In the genomic region with DNA sequence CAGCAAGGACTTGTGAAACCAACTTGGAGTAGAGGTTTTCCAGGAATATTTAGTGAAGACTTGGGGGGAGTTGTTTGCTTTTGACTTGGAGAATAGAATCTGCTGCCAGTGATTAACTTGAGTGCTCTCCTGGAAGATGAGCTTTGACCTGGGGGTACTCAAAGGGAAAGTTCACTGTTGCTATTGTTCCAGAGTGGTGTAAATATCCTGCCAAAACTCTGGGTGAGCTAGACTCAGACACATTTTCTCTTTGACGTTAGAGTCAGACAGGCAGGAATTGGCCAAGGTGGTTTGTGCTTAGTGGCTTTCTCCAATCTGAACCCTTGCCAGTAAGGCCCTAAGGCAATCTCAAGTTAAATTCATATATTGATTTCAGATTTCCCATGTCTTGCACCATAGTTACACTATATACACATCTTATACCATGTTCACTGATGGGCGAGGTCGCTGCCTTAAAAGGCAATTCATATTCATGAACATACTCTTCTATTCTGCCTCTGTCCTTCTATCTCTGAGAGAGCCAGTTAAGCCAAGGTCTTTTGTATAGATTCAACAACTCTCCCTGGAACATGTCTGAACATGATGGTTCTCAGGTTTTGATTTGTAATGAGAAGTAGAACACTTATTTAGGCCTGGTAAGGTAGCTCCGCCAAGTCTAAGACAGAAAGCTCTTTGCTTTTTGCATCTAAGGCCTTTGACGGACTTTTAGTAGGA, we compare ENCODE assay signal across 24 cellular contexts.
DNase-seq lines count a peak whose midpoint lies in the region; ATAC-seq, FAIRE-seq and TF ChIP-seq lines count a peak whose summit lies in the region.
"Had no signal": no experiment of that assay in that cellular context is flagged by ENCODE, and none has a peak within 500 bp of the region (broad histone marks: within the 10 kb centered on the region; RNA-seq: fewer than 3 reads in every experiment).

No MANE protein-coding gene starts in this region.

- 82% methylated on average over 5 of the region's 5 CpGs for WGBS in right lobe of liver (ENCODE audit: insufficient coverage, low coverage, low lambda C conversion rate, missing lambda C conversion rate)

- POLR2A ChIA-PET in CD4-positive, alpha-beta T cell (lab: Charles Lee): interaction anchor here (0.8 kb wide), 1 partner anchor 23 kb away, joined by 3 read pairs; no protein-coding TSS in a partner anchor

- no peaks in the 10 kb centered on the region for H3K36me3 ChIP-seq in right lobe of liver
- H3K36me3 ChIP-seq: heart right ventricle, SJSA1, uterus had no signal

- H3K9me3 Mint-ChIP-seq in CD4-positive, alpha-beta T cell: no peaks in the 10 kb centered on the region
- H3K9me3 Mint-ChIP-seq: stimulated activated effector memory CD8-positive, alpha-beta T cell treated with anti-CD3 and anti-CD28 coated beads, Interleukin-12 subunit alpha, Interleukin-12 subunit beta, amount 100 ng/mL, for 72 hours had no signal

- peak; percentile 52 for DNase-seq in DMS79 (lab: John Stamatoyannopoulos, UW)
- no peak for DNase-seq in H54 (ENCODE audit: insufficient read length, low spot score)
- peak; percentile 87 for DNase-seq in epithelial cell of esophagus (ENCODE audit: low read depth)
- DNase-seq in right lobe of liver: no peak
- DNase-seq in RPMI8226: no peak
- DNase-seq in stimulated activated CD4-positive, alpha-beta T cell treated with anti-CD3 and anti-CD28 coated beads, Interleukin-2, amount 100 ng/mL, for 48 hours: no peak
- no peak for DNase-seq in CD4-positive, alpha-beta T cell
- DNase-seq: activated CD4-positive, alpha-beta T cell treated with anti-CD3 and anti-CD28 coated beads for 36 hours; activated naive CD4-positive, alpha-beta T cell; activated T-cell treated with anti-CD3 and anti-CD28 coated beads, Interleukin-2, amount 50 U/mL, for 48 hours; Calu3; dermis blood vessel endothelial cell; heart right ventricle; naive thymus-derived CD4-positive, alpha-beta T cell; NCI-H1436; NCI-H526 treated with DMSO at 0.1 percent for 48 hours; T-helper 1 cell; uterus had no signal

- no peaks in the 10 kb centered on the region for H3K9me3 ChIP-seq in right lobe of liver
- H3K9me3 ChIP-seq in CD4-positive, alpha-beta T cell (ENCODE audit: control insufficient read depth, low read length): no peaks in the 10 kb centered on the region
- H3K9me3 ChIP-seq: SJSA1, uterus had no signal

- H3K27ac Mint-ChIP-seq in CD4-positive, alpha-beta T cell: no peak overlapping the region
- H3K27ac Mint-ChIP-seq: activated CD4-positive, alpha-beta T cell treated with anti-CD3 and anti-CD28 coated beads for 36 hours; mesothelial cell of epicardium; naive thymus-derived CD4-positive, alpha-beta T cell; stimulated activated effector memory CD8-positive, alpha-beta T cell treated with anti-CD3 and anti-CD28 coated beads, Interleukin-12 subunit alpha, Interleukin-12 subunit beta, amount 100 ng/mL, for 72 hours had no signal

- intact Hi-C loops in right lobe of liver (cut with DNase I): no loop called here
- intact Hi-C loops in CD4-positive, alpha-beta T cell (cut with DNase I, micrococcal nuclease): no loop called here

- ATAC-seq in right lobe of liver: peak in 3 of 4 donors; percentile 25 to 63 (median 35)
- ATAC-seq in CD4-positive, alpha-beta T cell (ENCODE audit: poor library complexity): no peak
- ATAC-seq: activated CD4-positive, alpha-beta T cell treated with anti-CD3 and anti-CD28 coated beads for 36 hours; HCT116; heart right ventricle; naive thymus-derived CD4-positive, alpha-beta T cell; stimulated activated effector memory CD8-positive, alpha-beta T cell treated with anti-CD3 and anti-CD28 coated beads, Interleukin-12 subunit alpha, Interleukin-12 subunit beta, amount 100 ng/mL, for 72 hours had no signal

- H3K4me1 Mint-ChIP-seq in CD4-positive, alpha-beta T cell (ENCODE audit: low read depth): peaks cover 3% of the 10 kb centered on the region
- H3K4me1 Mint-ChIP-seq: activated CD4-positive, alpha-beta T cell treated with anti-CD3 and anti-CD28 coated beads for 36 hours; mesothelial cell of epicardium; stimulated activated effector memory CD8-positive, alpha-beta T cell treated with anti-CD3 and anti-CD28 coated beads, Interleukin-12 subunit alpha, Interleukin-12 subunit beta, amount 100 ng/mL, for 72 hours had no signal

- no peaks in the 10 kb centered on the region for H3K27me3 ChIP-seq in right lobe of liver
- H3K27me3 ChIP-seq in CD4-positive, alpha-beta T cell (ENCODE audit: control insufficient read depth, insufficient read depth, low read length): no peaks in the 10 kb centered on the region
- H3K27me3 ChIP-seq: heart right ventricle, SJSA1, uterus had no signal

- no peak overlapping the region for H3K27ac ChIP-seq in right lobe of liver
- H3K27ac ChIP-seq in CD4-positive, alpha-beta T cell (ENCODE audit: low read depth, low read length): no peak overlapping the region
- H3K27ac ChIP-seq: C4-2B, heart right ventricle, SJSA1 had no signal

- no peaks in the 10 kb centered on the region for H3K27me3 Mint-ChIP-seq in CD4-positive, alpha-beta T cell
- H3K27me3 Mint-ChIP-seq: activated CD4-positive, alpha-beta T cell treated with anti-CD3 and anti-CD28 coated beads for 36 hours; naive thymus-derived CD4-positive, alpha-beta T cell had no signal

- H3K4me3 ChIP-seq in epithelial cell of esophagus (ENCODE audit: low read length) (no peak overlapping the region), right lobe of liver (no peak overlapping the region)
- H3K4me3 ChIP-seq: heart right ventricle, SJSA1, uterus had no signal

- TF ChIP-seq CTCF in epithelial cell of esophagus (IDR thresholded peaks at IDR 0.05; ENCODE audit: insufficient read depth, low read depth, low read length, missing control alignments): no peak
- TF ChIP-seq CTCF in right lobe of liver (IDR thresholded peaks at IDR 0.05): no peak
- TF ChIP-seq CTCF in CD4-positive, alpha-beta T cell (IDR thresholded peaks at IDR 0.05): no peak

- H3K36me3 Mint-ChIP-seq in CD4-positive, alpha-beta T cell (ENCODE audit: low read depth): peaks cover 10% of the 10 kb centered on the region
- H3K36me3 Mint-ChIP-seq: stimulated activated effector memory CD8-positive, alpha-beta T cell treated with anti-CD3 and anti-CD28 coated beads, Interleukin-12 subunit alpha, Interleukin-12 subunit beta, amount 100 ng/mL, for 72 hours had no signal

- no peak overlapping the region for H3K4me3 Mint-ChIP-seq in CD4-positive, alpha-beta T cell
- H3K4me3 Mint-ChIP-seq: activated CD4-positive, alpha-beta T cell treated with anti-CD3 and anti-CD28 coated beads for 36 hours; mesothelial cell of epicardium; naive thymus-derived CD4-positive, alpha-beta T cell; stimulated activated effector memory CD8-positive, alpha-beta T cell treated with anti-CD3 and anti-CD28 coated beads, Interleukin-12 subunit alpha, Interleukin-12 subunit beta, amount 100 ng/mL, for 72 hours had no signal

- FAIRE-seq in H54 (lab: Jason Lieb, UNC): peak; percentile 20
- FAIRE-seq: RCC 7860 had no signal

- TF ChIP-seq POLR2A in H54 (IDR thresholded peaks at IDR 0.05; ENCODE audit: low read depth, low read length) (no peak), right lobe of liver (IDR thresholded peaks at IDR 0.05) (no peak)

- H3K4me1 ChIP-seq in right lobe of liver: peaks cover 0 to 16% (median 4%) of the 10 kb centered on the region in 4 donors
- H3K4me1 ChIP-seq: SJSA1, uterus had no signal

- CTCF ChIA-PET in CD4-positive, alpha-beta T cell (lab: Charles Lee): no interaction called here

Comparison
In these comparisons a context has a peak if more than half of its experiments do, and no peak if none do; other contexts are left out.
1. DNase-seq: peak in DMS79 (single experiment) and epithelial cell of esophagus (single experiment); none in H54 (single experiment), right lobe of liver (0 of 3), RPMI8226 (single experiment), stimulated activated CD4-positive, alpha-beta T cell treated with anti-CD3 and anti-CD28 coated beads, Interleukin-2, amount 100 ng/mL, for 48 hours (0 of 2) and CD4-positive, alpha-beta T cell (0 of 10).